ENCODE assay signal across 8 cellular contexts in the genomic region with DNA sequence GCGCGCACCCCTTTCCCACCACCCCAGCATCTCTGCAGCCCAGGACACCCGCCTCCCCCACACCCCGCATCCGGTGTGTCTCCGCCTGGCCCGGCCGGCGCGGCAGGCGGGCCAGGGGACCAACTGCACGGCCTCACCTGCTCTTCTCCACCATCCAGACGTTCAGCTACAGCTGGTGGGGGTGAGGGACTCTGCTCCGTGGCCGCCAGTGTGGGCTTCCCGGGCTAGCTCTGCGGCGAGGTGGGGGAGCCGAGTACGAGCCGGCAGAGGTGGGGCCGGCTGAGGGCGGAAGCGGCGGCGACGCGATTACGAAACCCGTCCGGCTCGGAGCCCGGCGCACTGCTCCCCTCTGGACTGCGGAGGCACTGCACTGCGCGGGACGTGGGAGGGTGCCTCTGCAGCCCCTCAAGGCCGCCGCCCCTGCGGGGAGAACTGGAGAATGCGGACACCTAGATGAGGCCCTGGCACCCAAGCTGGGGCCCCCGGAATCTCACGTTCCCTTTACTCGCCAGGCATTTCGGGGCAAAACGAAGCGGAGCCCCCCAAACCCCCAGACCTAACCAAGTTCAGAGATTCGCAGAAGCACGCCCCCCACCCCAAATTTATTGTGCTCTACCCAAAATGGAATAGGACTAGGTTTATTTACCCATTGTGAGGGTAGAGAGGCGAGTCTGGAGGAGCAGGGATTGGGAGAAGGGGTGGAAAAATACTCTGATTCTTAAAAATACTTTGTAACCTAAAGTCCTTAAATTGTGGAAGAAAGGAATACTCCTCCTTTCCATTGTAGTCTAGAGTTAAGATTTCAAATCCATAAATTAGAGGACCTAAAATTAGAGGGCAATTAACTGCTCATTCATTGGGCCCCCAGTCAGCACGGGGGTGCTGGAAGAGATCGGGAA. TPM values are rescaled to one million over a fixed set of nuclear protein-coding genes. Genes with fewer than 3 reads are reported as not detected.
DNase-seq lines count a peak whose midpoint lies in the region; ATAC-seq lines count a peak whose summit lies in the region.

CDC42SE1 (minus strand) TSS at position 281 of the 899 bp plus-strand sequence. CDS start 3,892 bp downstream, outside the sequence.

- WGBS in HUES64, result under 1% methylated on average over 52 of the region's 53 CpGs
- 0% methylated on average over 46 to 53 of the region's 53 CpGs for WGBS in esophagus, 2 donors

- H3K9ac ChIP-seq in HUES64 (ENCODE audit: low read depth, low read length) (peak within 1 kb of the TSS; percentile 85), muscle layer of colon (ENCODE audit: low read length) (peak within 1 kb of the TSS; percentile 90)

- H3K4me3 ChIP-seq in HUES64 (ENCODE audit: low read length), result peak within 1 kb of the TSS; percentile 77
- peak within 1 kb of the TSS; percentile 63 to 92 for H3K4me3 ChIP-seq in esophagus (ENCODE audit: low read depth in 1 of 2, low read length in 2 of 2)
- peak within 1 kb of the TSS; percentile 94 to 97 for H3K4me3 ChIP-seq in muscle layer of colon (ENCODE audit: low read depth in 1 of 2, low read length in 2 of 2)

- peak; percentile 74 for ATAC-seq in GM21381 (IDR thresholded peaks at IDR 0.05; ENCODE audit: unreplicated experiment)

- H3K9me3 ChIP-seq in HUES64 (ENCODE audit: insufficient read depth, low read depth, low read length), result no peaks in the 10 kb centered on the region
- no peaks in the 10 kb centered on the region for H3K9me3 ChIP-seq in esophagus (ENCODE audit: control insufficient read depth in 2 of 2, insufficient read depth in 1 of 2, low read depth in 1 of 2, low read length in 1 of 2)
- no peaks in the 10 kb centered on the region for H3K9me3 ChIP-seq in muscle layer of colon (ENCODE audit: low read length)

- H3K27me3 ChIP-seq in HUES64 (ENCODE audit: insufficient read depth, low read length) (no peaks in the 10 kb centered on the region), esophagus (ENCODE audit: control insufficient read depth in 1 of 2, insufficient read depth in 2 of 2, low read length in 2 of 2) (no peaks in the 10 kb centered on the region), muscle layer of colon (ENCODE audit: control insufficient read depth in 1 of 2, insufficient read depth in 2 of 2, low read length in 2 of 2) (no peaks in the 10 kb centered on the region)

- peak; percentile 96 for DNase-seq in D341Med (ENCODE audit: low spot score)
- DNase-seq in OCI-M2 (lab: John Stamatoyannopoulos, UW; ENCODE audit: unreplicated experiment), result peak; percentile 43
- DNase-seq in activated T-cell treated with anti-CD3 and anti-CD28 coated beads for 48 hours (ENCODE audit: low read depth), result peak; percentile 86
- DNase-seq in stimulated activated CD8-positive, alpha-beta memory T cell treated with anti-CD3 and anti-CD28 coated beads, Interleukin-7, amount 100 ng/mL, for 4 hours (ENCODE audit: low read depth in 2 of 2), result peak; percentile 61 to 82

- H3K36me3 ChIP-seq in HUES64 (ENCODE audit: insufficient read depth, low read length), result peaks cover 36% of the 10 kb centered on the region
- H3K36me3 ChIP-seq in esophagus (ENCODE audit: control insufficient read depth in 2 of 2, insufficient read depth in 2 of 2, low read length in 1 of 2), result peaks cover 4 to 14% of the 10 kb centered on the region in 2 donors
- H3K36me3 ChIP-seq in muscle layer of colon (ENCODE audit: insufficient read depth, low read length), result peaks cover 21% of the 10 kb centered on the region

- H3K4me1 ChIP-seq in HUES64 (ENCODE audit: insufficient read depth, low read length) (peaks cover 24% of the 10 kb centered on the region), esophagus (ENCODE audit: control insufficient read depth in 2 of 2, insufficient read depth in 2 of 2, low read length in 1 of 2) (peaks cover 0 to 15% of the 10 kb centered on the region in 2 donors), muscle layer of colon (ENCODE audit: insufficient read depth, low read length) (peaks cover 36% of the 10 kb centered on the region)

- H3K27ac ChIP-seq in HUES64 (ENCODE audit: low read depth, low read length), result peak within 1 kb of the TSS; percentile 90
- H3K27ac ChIP-seq in esophagus (ENCODE audit: low read depth in 2 of 2, low read length in 1 of 2), result peak within 1 kb of the TSS; percentile 88 to 90
- peak within 1 kb of the TSS; percentile 97 for H3K27ac ChIP-seq in muscle layer of colon (ENCODE audit: low read depth, low read length)

RNA-seq across cellular contexts. Expression of gene CDC42SE1, which starts in this region (rescaled TPM):
- 43.5 TPM for polyA plus RNA-seq in HUES64 (2013, experiment 1 of 2)
- polyA plus RNA-seq in HUES64 (2013, experiment 2 of 2), result 46.4 TPM
- polyA plus RNA-seq in esophagus, result 10 to 100 TPM; 62.9 to 86.6 TPM

Comparison
In these comparisons a context has a peak if more than half of its experiments do, and no peak if none do; other contexts are left out.
1. Peak in every context shown above with its lines: DNase-seq, ATAC-seq, H3K4me3 ChIP-seq and H3K27ac ChIP-seq.
2. DNase-seq: peak in every context shown above with its lines; median percentile 96 in D341Med; 86 in activated T-cell treated with anti-CD3 and anti-CD28 coated beads for 48 hours; 72 in stimulated activated CD8-positive, alpha-beta memory T cell treated with anti-CD3 and anti-CD28 coated beads, Interleukin-7, amount 100 ng/mL, for 4 hours; 43 in OCI-M2.